Comparison of ENCODE assay signal across 13 cellular contexts in the genomic region with DNA sequence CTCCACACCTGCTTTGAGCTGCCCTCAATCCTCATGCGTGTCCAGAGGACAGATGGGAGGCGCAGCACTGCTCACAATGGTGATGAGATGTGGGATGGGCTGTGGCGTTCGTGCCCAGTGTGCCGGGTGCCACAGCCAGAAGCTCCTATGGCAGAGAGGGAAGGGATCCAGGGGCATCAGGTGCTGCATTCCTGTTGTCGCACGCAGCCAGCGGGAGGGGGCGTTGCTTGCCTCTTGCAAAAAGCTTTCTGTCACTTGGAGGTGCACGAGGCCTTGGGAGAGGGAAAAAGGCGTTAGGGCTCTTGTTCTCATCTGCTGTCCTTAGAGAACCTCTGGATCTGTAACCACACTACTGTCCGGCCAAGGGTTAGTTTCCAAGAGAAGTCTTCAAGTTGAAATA. TPM values are rescaled to one million over a fixed set of nuclear protein-coding genes. Genes with fewer than 3 reads are reported as not detected.
DNase-seq lines count a peak whose midpoint lies in the region; ATAC-seq and TF ChIP-seq lines count a peak whose summit lies in the region.
"Had no signal": no experiment of that assay in that cellular context is flagged by ENCODE, and none has a peak within 500 bp of the region (broad histone marks: within the 10 kb centered on the region; RNA-seq: fewer than 3 reads in every experiment).

No MANE protein-coding gene starts in this region.

- ATAC-seq in Right ventricle myocardium superior (ENCODE audit: poor library complexity), result peak; percentile 38
- ATAC-seq in left ventricle myocardium superior, result no peak
- no peak for ATAC-seq in HG02981 (IDR thresholded peaks at IDR 0.05; ENCODE audit: unreplicated experiment)
- no peak for ATAC-seq in GM18861 (IDR thresholded peaks at IDR 0.05; ENCODE audit: unreplicated experiment)

- no peaks in the 10 kb centered on the region for H3K9me3 Mint-ChIP-seq in type B pancreatic cell
- H3K9me3 Mint-ChIP-seq: activated naive CD4-positive, alpha-beta T cell treated with anti-CD3 and anti-CD28 coated beads, Interleukin-2, amount 10 ng/mL, durations not matched to agents 7 days and 5 days; stimulated activated naive CD8-positive, alpha-beta T cell treated with anti-CD3 and anti-CD28 coated beads, Interleukin-15, Interleukin-2, amounts not matched to agents 100 ng/mL and 50 ng/mL, for 24 hours had no signal

- peak; percentile 20 for TF ChIP-seq CTCF in type B pancreatic cell (conservative IDR thresholded peaks at IDR 0.05)

- no peaks in the 10 kb centered on the region for H3K4me1 Mint-ChIP-seq in type B pancreatic cell (ENCODE audit: unreplicated experiment)
- H3K4me1 Mint-ChIP-seq: activated naive CD4-positive, alpha-beta T cell treated with anti-CD3 and anti-CD28 coated beads, Interleukin-2, amount 10 ng/mL, durations not matched to agents 7 days and 5 days; CD14-positive monocyte had no signal

- no peak for DNase-seq in Right ventricle myocardium superior
- DNase-seq in left ventricle myocardium superior, result no peak
- DNase-seq in NCI-H2171 treated with DMSO at 0.1 percent for 48 hours (lab: John Stamatoyannopoulos, UW), result peak; percentile 66
- peak; percentile 13 for DNase-seq in dermis blood vessel endothelial cell
- peak; percentile 53 for DNase-seq in type B pancreatic cell (ENCODE audit: extremely low spot score, unreplicated experiment)
- DNase-seq in AG20443 (ENCODE audit: low spot score), result no peak
- DNase-seq: activated naive CD4-positive, alpha-beta T cell treated with anti-CD3 and anti-CD28 coated beads, Interleukin-2, amount 10 ng/mL, durations not matched to agents 7 days and 5 days; KBM-7; T-helper 1 cell had no signal

- no peak overlapping the region for H3K4me3 Mint-ChIP-seq in type B pancreatic cell
- H3K4me3 Mint-ChIP-seq: activated naive CD4-positive, alpha-beta T cell treated with anti-CD3 and anti-CD28 coated beads, Interleukin-2, amount 10 ng/mL, durations not matched to agents 7 days and 5 days; CD14-positive monocyte; stimulated activated naive CD8-positive, alpha-beta T cell treated with anti-CD3 and anti-CD28 coated beads, Interleukin-15, Interleukin-2, amounts not matched to agents 100 ng/mL and 50 ng/mL, for 24 hours had no signal

- no peak overlapping the region for H3K27ac Mint-ChIP-seq in type B pancreatic cell
- H3K27ac Mint-ChIP-seq: activated naive CD4-positive, alpha-beta T cell treated with anti-CD3 and anti-CD28 coated beads, Interleukin-2, amount 10 ng/mL, durations not matched to agents 7 days and 5 days; stimulated activated naive CD8-positive, alpha-beta T cell treated with anti-CD3 and anti-CD28 coated beads, Interleukin-15, Interleukin-2, amounts not matched to agents 100 ng/mL and 50 ng/mL, for 24 hours had no signal

- peaks cover 3% of the 10 kb centered on the region for H3K27me3 Mint-ChIP-seq in type B pancreatic cell
- H3K27me3 Mint-ChIP-seq: stimulated activated naive CD8-positive, alpha-beta T cell treated with anti-CD3 and anti-CD28 coated beads, Interleukin-15, Interleukin-2, amounts not matched to agents 100 ng/mL and 50 ng/mL, for 24 hours had no signal

- intact Hi-C loops in Right ventricle myocardium superior (cut with DNase I), result no loop called here
- intact Hi-C loops in left ventricle myocardium superior (cut with micrococcal nuclease), result no loop called here

- H3K36me3 Mint-ChIP-seq in type B pancreatic cell, result no peaks in the 10 kb centered on the region
- H3K36me3 Mint-ChIP-seq: activated naive CD4-positive, alpha-beta T cell treated with anti-CD3 and anti-CD28 coated beads, Interleukin-2, amount 10 ng/mL, durations not matched to agents 7 days and 5 days; CD14-positive monocyte had no signal

RNA-seq across cellular contexts. Expression of a gene that starts 29.2 kb away (rescaled TPM):
- total RNA-seq in Right ventricle myocardium superior (not detected), left ventricle myocardium superior (not detected), dermis blood vessel endothelial cell (not detected in 2 replicates), type B pancreatic cell (ENCODE audit: low replicate concordance) (not detected in 2 replicates)

RNA-seq across cellular contexts. Expression of a gene that starts 33.9 kb away (rescaled TPM):
- total RNA-seq in Right ventricle myocardium superior (2.9 TPM), left ventricle myocardium superior (2.1 TPM), dermis blood vessel endothelial cell (0.79 and 0.85 TPM in 2 replicates), type B pancreatic cell (ENCODE audit: low replicate concordance) (0.33 and 0.63 TPM in 2 replicates)

RNA-seq across cellular contexts. Expression of a gene that starts 53.7 kb away (rescaled TPM):
- total RNA-seq in Right ventricle myocardium superior, result 570 TPM
- 574 TPM for total RNA-seq in left ventricle myocardium superior
- 926 and 1,911 TPM in 2 replicates for total RNA-seq in dermis blood vessel endothelial cell
- 1,678 and 1,855 TPM in 2 replicates for total RNA-seq in type B pancreatic cell (ENCODE audit: low replicate concordance)

Comparison
In these comparisons a context has a peak if more than half of its experiments do, and no peak if none do; other contexts are left out.
1. DNase-seq: peak in NCI-H2171 treated with DMSO at 0.1 percent for 48 hours (single experiment), dermis blood vessel endothelial cell (single experiment) and type B pancreatic cell (single experiment); none in Right ventricle myocardium superior (single experiment), left ventricle myocardium superior (single experiment) and AG20443 (single experiment).